ENCODE assay signal across 16 cellular contexts in genomic region chr13:29908411-29908810, GRCh38. TPM values are rescaled to one million over a fixed set of nuclear protein-coding genes. Genes with fewer than 3 reads are reported as not detected.
A peak's percentile ranks its signal among the peaks of the same experiment; 100 is the strongest.
DNase-seq lines count a peak whose midpoint lies in the region; ATAC-seq and TF ChIP-seq lines count a peak whose summit lies in the region.
"Had no signal": no experiment of that assay in that cellular context is flagged by ENCODE, and none has a peak within 500 bp of the region (broad histone marks: within the 10 kb centered on the region; RNA-seq: fewer than 3 reads in every experiment).

No MANE protein-coding gene starts in this region.

- H3K79me2 ChIP-seq in osteoblast (ENCODE audit: insufficient read depth, low read length), result no peaks in the 10 kb centered on the region
- H3K79me2 ChIP-seq: parathyroid adenoma had no signal

- H3K27me3 ChIP-seq in osteoblast (ENCODE audit: insufficient read depth, low read length), result no peaks in the 10 kb centered on the region
- H3K27me3 ChIP-seq: BLaER1 had no signal

- H3K4me3 ChIP-seq in fibroblast of mammary gland (ENCODE audit: control insufficient read depth, low read depth, low read length), result no peak overlapping the region
- H3K4me3 ChIP-seq in osteoblast (ENCODE audit: insufficient read depth, low read length), result no peak overlapping the region
- H3K4me3 ChIP-seq in coronary artery, result no peak overlapping the region
- H3K4me3 ChIP-seq: BLaER1 had no signal

- no peak overlapping the region for H3K27ac ChIP-seq in osteoblast (ENCODE audit: low read depth, low read length)
- no peak overlapping the region for H3K27ac ChIP-seq in coronary artery
- H3K27ac ChIP-seq: BLaER1, epithelial cell of prostate, parathyroid adenoma had no signal

- no peak overlapping the region for H3K4me2 ChIP-seq in osteoblast (ENCODE audit: insufficient read depth, low read length)
- H3K4me2 ChIP-seq: BLaER1 had no signal

- no peak for ATAC-seq in HG02852 (IDR thresholded peaks at IDR 0.05; ENCODE audit: unreplicated experiment)

- H3K4me1 ChIP-seq in osteoblast (ENCODE audit: insufficient read depth, low read length), result peaks cover 18% of the 10 kb centered on the region
- H3K4me1 ChIP-seq: parathyroid adenoma had no signal

- no peak overlapping the region for H2AFZ ChIP-seq in osteoblast (ENCODE audit: low read length)
- H2AFZ ChIP-seq: parathyroid adenoma had no signal

- H3K36me3 ChIP-seq in osteoblast (ENCODE audit: insufficient read depth, low read length), result no peaks in the 10 kb centered on the region
- H3K36me3 ChIP-seq: BLaER1 had no signal

- peak; percentile 83 for DNase-seq in EH (ENCODE audit: low read depth)
- DNase-seq in RPMI7951 (ENCODE audit: low read depth), result peak; percentile 91
- peak; percentile 94 for DNase-seq in fibroblast of mammary gland (ENCODE audit: low read depth)
- DNase-seq in osteoblast (ENCODE audit: insufficient read length, low spot score, missing footprints), result peak; percentile 64
- DNase-seq in KBM-7, result no peak
- no peak for DNase-seq in SKM-1 (lab: John Stamatoyannopoulos, UW; ENCODE audit: unreplicated experiment)
- no peak for DNase-seq in coronary artery (ENCODE audit: low spot score)
- DNase-seq: activated CD8-positive, alpha-beta memory T cell treated with anti-CD3 and anti-CD28 coated beads for 24 hours; cerebellar nuclear complex; DMS153; NCI-H1092 treated with DMSO at 0.1 percent for 48 hours; stimulated activated CD4-positive, alpha-beta T cell treated with anti-CD3 and anti-CD28 coated beads, Interleukin-1b, Interleukin-23, amount 100 ng/mL, for 48 hours had no signal

- H3K9me3 ChIP-seq in osteoblast (ENCODE audit: low read depth, low read length), result no peaks in the 10 kb centered on the region
- H3K9me3 ChIP-seq: BLaER1 had no signal

- H4K20me1 ChIP-seq in osteoblast (ENCODE audit: insufficient read depth, low read length), result no peaks in the 10 kb centered on the region
- H4K20me1 ChIP-seq: BLaER1 had no signal

- in situ Hi-C loops in KBM-7 (cut with MboI; ENCODE audit: low pct_unique_long_range_greater_than_20kb, low sequenced_read_pairs), result no loop called here

- TF ChIP-seq CTCF in fibroblast of mammary gland (conservative IDR thresholded peaks at IDR 0.05; ENCODE audit: control insufficient read depth, insufficient read depth, low read depth, low read length) (no peak), osteoblast (IDR thresholded peaks at IDR 0.05; ENCODE audit: extremely low read depth, low read depth, low read length) (no peak), coronary artery (IDR thresholded peaks at IDR 0.05) (no peak)

RNA-seq across cellular contexts. Expression of gene UBL3, which starts 58.0 kb away (rescaled TPM):
- total RNA-seq in RPMI7951 (2014; rRNA removed; shearing (Covaris generic)), result 20.1 and 24.5 TPM in 2 replicates
- total RNA-seq in osteoblast, result 42.4 and 44.5 TPM in 2 replicates

Comparison
In these comparisons a context has a peak if more than half of its experiments do, and no peak if none do; other contexts are left out.
1. DNase-seq: peak in EH (single experiment), RPMI7951 (single experiment), fibroblast of mammary gland (single experiment) and osteoblast (single experiment); none in KBM-7 (single experiment), SKM-1 (single experiment) and coronary artery (single experiment).